In genomic region chr21:45309069-45309521, GRCh38 we compare ENCODE assay signal across 9 cellular contexts. TPM values are rescaled to one million over a fixed set of nuclear protein-coding genes. Genes with fewer than 3 reads are reported as not detected.
DNase-seq lines count a peak whose midpoint lies in the region; ATAC-seq and TF ChIP-seq lines count a peak whose summit lies in the region.
"Had no signal": no experiment of that assay in that cellular context is flagged by ENCODE, and none has a peak within 500 bp of the region (broad histone marks: within the 10 kb centered on the region; RNA-seq: fewer than 3 reads in every experiment).

No MANE protein-coding gene starts in this region.

- no peak for TF ChIP-seq EP300 in sigmoid colon (IDR thresholded peaks at IDR 0.05)

- POLR2A ChIA-PET in activated naive CD8-positive, alpha-beta T cell treated with anti-CD3 and anti-CD28 coated beads, Interleukin-2, amount 10 ng/mL, durations not matched to agents 7 days and 5 days (lab: Charles Lee): interaction anchor here (1.0 kb wide), 1 partner anchor 17 kb away, joined by 3 read pairs; no protein-coding TSS in a partner anchor

- no peak for ATAC-seq in activated naive CD8-positive, alpha-beta T cell treated with anti-CD3 and anti-CD28 coated beads, Interleukin-2, amount 10 ng/mL, durations not matched to agents 7 days and 5 days (ENCODE audit: low read depth)
- peak; percentile 17 to 19 for ATAC-seq in left cardiac atrium
- ATAC-seq: CD8-positive, alpha-beta T cell had no signal

- whole genome bisulfite sequencing in sigmoid colon, 2 donors: 26 to 45% methylated on average over 10 of the region's 10 CpGs
- 41 to 45% methylated on average over 10 of the region's 10 CpGs for WGBS in lower leg skin, 2 donors

- H3K27ac Mint-ChIP-seq in activated naive CD8-positive, alpha-beta T cell treated with anti-CD3 and anti-CD28 coated beads, Interleukin-2, amount 10 ng/mL, durations not matched to agents 7 days and 5 days: no peak overlapping the region
- H3K27ac Mint-ChIP-seq: CD8-positive, alpha-beta T cell had no signal

- TF ChIP-seq POLR2A in sigmoid colon (IDR thresholded peaks at IDR 0.05) (no peak), lower leg skin (IDR thresholded peaks at IDR 0.05) (no peak)

- no peaks in the 10 kb centered on the region for H3K9me3 ChIP-seq in sigmoid colon

- H3K4me1 ChIP-seq in sigmoid colon: peaks cover 0 to 44% (median 32%) of the 10 kb centered on the region in 4 donors

- TF ChIP-seq CTCF in sigmoid colon (IDR thresholded peaks at IDR 0.05) (peak in 3 of 4 experiments; percentile 57 to 65 (median 59)), lower leg skin (IDR thresholded peaks at IDR 0.05) (peak in 1 of 3 donors; percentile 8)

- DNase-seq in NCI-H2196 (lab: John Stamatoyannopoulos, UW; ENCODE audit: unreplicated experiment): peak; percentile 38
- no peak for DNase-seq in NCI-H2196 treated with DMSO at 0.1 percent for 48 hours (lab: John Stamatoyannopoulos, UW; ENCODE audit: unreplicated experiment)
- DNase-seq in OCI-M1 (lab: John Stamatoyannopoulos, UW): peak; percentile 89
- peak; percentile 58 for DNase-seq in activated naive CD8-positive, alpha-beta T cell treated with anti-CD3 and anti-CD28 coated beads, Interleukin-2, amount 10 ng/mL, durations not matched to agents 7 days and 5 days
- DNase-seq in left cardiac atrium: peak; percentile 82
- DNase-seq in sigmoid colon: peak; percentile 89
- no peak for DNase-seq in lower leg skin (ENCODE audit: low spot score in 2 of 2)
- DNase-seq in NK-92 treated with Interleukin-12 subunit alpha and Interleukin-12 subunit beta, amount 100 ng/mL, for 24 hours (lab: John Stamatoyannopoulos, UW): no peak

- peaks cover 9% of the 10 kb centered on the region for H3K27me3 Mint-ChIP-seq in activated naive CD8-positive, alpha-beta T cell treated with anti-CD3 and anti-CD28 coated beads, Interleukin-2, amount 10 ng/mL, durations not matched to agents 7 days and 5 days

- H3K36me3 Mint-ChIP-seq in activated naive CD8-positive, alpha-beta T cell treated with anti-CD3 and anti-CD28 coated beads, Interleukin-2, amount 10 ng/mL, durations not matched to agents 7 days and 5 days: no peaks in the 10 kb centered on the region
- H3K36me3 Mint-ChIP-seq: CD8-positive, alpha-beta T cell had no signal

- intact Hi-C loops in left cardiac atrium (cut with DNase I): no loop called here
- intact Hi-C loops in sigmoid colon (cut with DNase I): loop anchor here (2.0 kb wide), 1 partner anchor 18 kb away; no protein-coding TSS in a partner anchor
- intact Hi-C loops in lower leg skin (cut with DNase I; ENCODE audit: low total_unique reads): no loop called here

- no peak overlapping the region for H3K4me3 ChIP-seq in sigmoid colon
- H3K4me3 ChIP-seq in lower leg skin (ENCODE audit: low read depth, poor library complexity, severe bottlenecking): no peak overlapping the region

- no peaks in the 10 kb centered on the region for H3K27me3 ChIP-seq in sigmoid colon

- no peaks in the 10 kb centered on the region for H3K36me3 ChIP-seq in sigmoid colon

- H3K4me3 Mint-ChIP-seq in activated naive CD8-positive, alpha-beta T cell treated with anti-CD3 and anti-CD28 coated beads, Interleukin-2, amount 10 ng/mL, durations not matched to agents 7 days and 5 days: no peak overlapping the region
- H3K4me3 Mint-ChIP-seq: CD8-positive, alpha-beta T cell had no signal

- H3K4me1 Mint-ChIP-seq in activated naive CD8-positive, alpha-beta T cell treated with anti-CD3 and anti-CD28 coated beads, Interleukin-2, amount 10 ng/mL, durations not matched to agents 7 days and 5 days: peaks cover 1% of the 10 kb centered on the region

- peak overlapping the region; percentile 72 to 79 (median 76) for H3K27ac ChIP-seq in sigmoid colon

- no peaks in the 10 kb centered on the region for H3K9me3 Mint-ChIP-seq in activated naive CD8-positive, alpha-beta T cell treated with anti-CD3 and anti-CD28 coated beads, Interleukin-2, amount 10 ng/mL, durations not matched to agents 7 days and 5 days

RNA-seq across cellular contexts. Expression of gene POFUT2, which starts 21.4 kb away (rescaled TPM):
- total RNA-seq in activated naive CD8-positive, alpha-beta T cell treated with anti-CD3 and anti-CD28 coated beads, Interleukin-2, amount 10 ng/mL, durations not matched to agents 7 days and 5 days: 10 to 100 TPM; 26.0 to 27.0 TPM
- 10 to 100 TPM; 18.1 to 20.3 TPM for total RNA-seq in left cardiac atrium
- total RNA-seq in sigmoid colon: 10 to 100 TPM; 13.0 to 31.3 (median 20.9) TPM
- polyA plus RNA-seq in sigmoid colon: 10 to 100 TPM in 1 of 3 donors, 1 to 10 TPM in 2; 2.5 to 21.6 (median 3.0) TPM
- 10 to 100 TPM; 15.0 to 22.1 (median 18.9) TPM for total RNA-seq in lower leg skin

Comparison
In these comparisons a context has a peak if more than half of its experiments do, and no peak if none do; other contexts are left out.
1. DNase-seq: peak in NCI-H2196 (single experiment), OCI-M1 (single experiment), activated naive CD8-positive, alpha-beta T cell treated with anti-CD3 and anti-CD28 coated beads, Interleukin-2, amount 10 ng/mL, durations not matched to agents 7 days and 5 days (single experiment), left cardiac atrium (single experiment) and sigmoid colon (single experiment); none in NCI-H2196 treated with DMSO at 0.1 percent for 48 hours (single experiment), lower leg skin (0 of 2) and NK-92 treated with Interleukin-12 subunit alpha and Interleukin-12 subunit beta, amount 100 ng/mL, for 24 hours (single experiment).